ENCODE assay signal across 28 cellular contexts in genomic region chr17:72405662-72406230, GRCh38.
DNase-seq lines count a peak whose midpoint lies in the region; ATAC-seq, FAIRE-seq and TF ChIP-seq lines count a peak whose summit lies in the region.
"Had no signal": no experiment of that assay in that cellular context is flagged by ENCODE, and none has a peak within 500 bp of the region (broad histone marks: within the 10 kb centered on the region; RNA-seq: fewer than 3 reads in every experiment).

No MANE protein-coding gene starts in this region.

- peaks cover 62 to 86% of the 10 kb centered on the region in 2 experiments for H3K4me1 ChIP-seq in HCT116 (ENCODE audit: control insufficient read depth in 1 of 2, insufficient read depth in 2 of 2, low read length in 2 of 2)

- no TSS peak for BruUV-seq in HCT116 (replicated peaks; lab: Mats Ljungman, UMichigan)

- no peak for ATAC-seq in HCT116
- ATAC-seq: left ventricle myocardium superior; natural killer cell; stimulated activated effector memory CD8-positive, alpha-beta T cell treated with anti-CD3 and anti-CD28 coated beads, Interleukin-12 subunit alpha, Interleukin-12 subunit beta, amount 100 ng/mL, for 72 hours had no signal

- no peaks in the 10 kb centered on the region for H3K27me3 Mint-ChIP-seq in type B pancreatic cell
- H3K27me3 Mint-ChIP-seq: activated naive CD8-positive, alpha-beta T cell treated with anti-CD3 and anti-CD28 coated beads for 36 hours; CD4-positive, alpha-beta T cell; central memory CD8-positive, alpha-beta T cell had no signal

- FAIRE-seq in frontal cortex (lab: Jason Lieb, UNC) = no peak
- FAIRE-seq: endothelial cell of umbilical vein, GM12892, islet of Langerhans, TTC549 had no signal

- POLR2A ChIA-PET in HCT116 (lab: Charles Lee) = interaction anchor here (0.6 to 6.0 kb wide), 4 partner anchors 11 to 285 kb away, joined by 5 to 20 read pairs (median 6); partner anchors contain the start of gene SOX9
- POLR2A ChIA-PET in RWPE1 (lab: Yijun Ruan, JAX; ENCODE audit: low non-redundant PET) = no interaction called here

- H3K79me2 ChIP-seq in HCT116 (ENCODE audit: insufficient read depth, low read length) = peaks cover 26% of the 10 kb centered on the region; the same call in 1 of the 2 replicates

- peaks cover 36% of the 10 kb centered on the region for H3K36me3 Mint-ChIP-seq in type B pancreatic cell
- H3K36me3 Mint-ChIP-seq: activated naive CD8-positive, alpha-beta T cell treated with anti-CD3 and anti-CD28 coated beads for 36 hours; natural killer cell had no signal

- H3K9me3 ChIP-seq in HCT116 (ENCODE audit: control insufficient read depth in 1 of 2, insufficient read depth in 1 of 2, low read depth in 1 of 2, low read length in 2 of 2) = no peaks in the 10 kb centered on the region
- H3K9me3 ChIP-seq: ovary, spleen had no signal

- H3K27ac Mint-ChIP-seq in type B pancreatic cell = no peak overlapping the region
- H3K27ac Mint-ChIP-seq: activated naive CD8-positive, alpha-beta T cell treated with anti-CD3 and anti-CD28 coated beads for 36 hours; CD4-positive, alpha-beta T cell; natural killer cell; stimulated activated effector memory CD8-positive, alpha-beta T cell treated with anti-CD3 and anti-CD28 coated beads, Interleukin-12 subunit alpha, Interleukin-12 subunit beta, amount 100 ng/mL, for 72 hours had no signal

- H3K4me2 ChIP-seq in HCT116 (ENCODE audit: low read length) = peak overlapping the region; percentile 77

- H3K4me3 ChIP-seq in HCT116 (replicated peaks in 1 of 2; ENCODE audit: low read depth in 1 of 2, low read length in 2 of 2) = no peak overlapping the region
- H3K4me3 ChIP-seq: ovary, spleen had no signal

- TF ChIP-seq POLR2A in HCT116 (IDR thresholded peaks at IDR 0.05; ENCODE audit: borderline replicate concordance, extremely low read depth, insufficient read depth, insufficient read length) = no peak

- no peak overlapping the region for H3K9ac ChIP-seq in HCT116 (ENCODE audit: low read length)

- no peak for TF ChIP-seq RAD21 in HCT116 (IDR thresholded peaks at IDR 0.05; ENCODE audit: low read depth)

- no peaks in the 10 kb centered on the region for H4K20me1 ChIP-seq in HCT116 (ENCODE audit: insufficient read depth)

- CTCF ChIA-PET in HCT116 (lab: Charles Lee) (no interaction called here), RWPE1 (lab: Yijun Ruan, JAX) (no interaction called here)

- H3K9me3 Mint-ChIP-seq in type B pancreatic cell = no peaks in the 10 kb centered on the region
- H3K9me3 Mint-ChIP-seq: activated naive CD8-positive, alpha-beta T cell treated with anti-CD3 and anti-CD28 coated beads for 36 hours; CD4-positive, alpha-beta T cell had no signal

- no peaks in the 10 kb centered on the region for H3K27me3 ChIP-seq in HCT116 (ENCODE audit: insufficient read depth, low read length)
- H3K27me3 ChIP-seq: ovary, spleen had no signal

- H3K4me3 Mint-ChIP-seq in type B pancreatic cell = peak overlapping the region; percentile 0
- H3K4me3 Mint-ChIP-seq: activated naive CD8-positive, alpha-beta T cell treated with anti-CD3 and anti-CD28 coated beads for 36 hours; CD4-positive, alpha-beta T cell; central memory CD8-positive, alpha-beta T cell; natural killer cell; stimulated activated effector memory CD8-positive, alpha-beta T cell treated with anti-CD3 and anti-CD28 coated beads, Interleukin-12 subunit alpha, Interleukin-12 subunit beta, amount 100 ng/mL, for 72 hours had no signal

- no peaks in the 10 kb centered on the region for H3K9me2 ChIP-seq in HCT116 (ENCODE audit: insufficient read depth)

- RAD21 ChIA-PET in HCT116 (lab: Charles Lee; ENCODE audit: low non-redundant PET in 1 of 2, low total read pairs in 2 of 2, uncharacterized antibody in 2 of 2, unreplicated experiment in 2 of 2) = no interaction called here

- peaks cover 0 to 7% of the 10 kb centered on the region in 2 experiments; a peak in 1 of 4 replicates for H3K36me3 ChIP-seq in HCT116 (ENCODE audit: control insufficient read depth in 1 of 2, insufficient read depth in 2 of 2, low read length in 2 of 2)
- H3K36me3 ChIP-seq: ovary, spleen had no signal

- DNase-seq in HCT116 (ENCODE audit: low read depth, low spot score) (no peak), RWPE1 (ENCODE audit: low spot score) (no peak), epithelial cell of prostate (ENCODE audit: low read depth, low spot score) (no peak), type B pancreatic cell (ENCODE audit: extremely low spot score, unreplicated experiment) (no peak), frontal cortex (ENCODE audit: low spot score in 2 of 2) (no peak), activated gamma-delta T cell (lab: John Stamatoyannopoulos, UW) (no peak), NCI-H345 (lab: John Stamatoyannopoulos, UW) (no peak)
- DNase-seq: activated CD4-positive, alpha-beta T cell treated with anti-CD3 and anti-CD28 coated beads for 1 hour; activated naive CD8-positive, alpha-beta T cell treated with anti-CD3 and anti-CD28 coated beads for 36 hours; activated T-cell treated with anti-CD3 and anti-CD28 coated beads for 4 hours; AML-193; aorta; CD4-positive, alpha-beta T cell; EL; left ventricle myocardium superior; natural killer cell; NCI-H1092; NCI-H187 treated with DMSO at 0.1 percent for 48 hours; NCI-H526 treated with DMSO at 0.1 percent for 48 hours; ovary; spleen; stimulated activated CD4-positive, alpha-beta T cell treated with anti-CD3 and anti-CD28 coated beads, Interleukin-4, amount 100 ng/mL, for 1 hour had no signal

- H2AFZ ChIP-seq in HCT116 (ENCODE audit: low read depth, low read length, poor library complexity, severe bottlenecking) = no peak overlapping the region

- intact Hi-C loops in HCT116 (cut with micrococcal nuclease) = no loop called here

- no peak for TF ChIP-seq CTCF in HCT116 (IDR thresholded peaks at IDR 0.05 in 2 of 3, conservative IDR thresholded peaks at IDR 0.05 in 1 of 3; ENCODE audit: borderline replicate concordance in 1 of 3, insufficient read depth in 1 of 3, low read depth in 2 of 3, low read length in 2 of 3)
- TF ChIP-seq CTCF in RWPE1 (conservative IDR thresholded peaks at IDR 0.05; ENCODE audit: low read depth) = no peak
- TF ChIP-seq CTCF in type B pancreatic cell (conservative IDR thresholded peaks at IDR 0.05) = no peak

- peak overlapping the region; percentile 86; the same call in 1 of the 2 replicates for H3K27ac ChIP-seq in HCT116 (ENCODE audit: low read depth, low read length)
- peak overlapping the region; percentile 82 for H3K27ac ChIP-seq in RWPE1
- H3K27ac ChIP-seq in epithelial cell of prostate = peak overlapping the region; percentile 56
- H3K27ac ChIP-seq: ovary, spleen had no signal

- peaks cover 68% of the 10 kb centered on the region for H3K4me1 Mint-ChIP-seq in type B pancreatic cell (ENCODE audit: unreplicated experiment)
- H3K4me1 Mint-ChIP-seq: activated naive CD8-positive, alpha-beta T cell treated with anti-CD3 and anti-CD28 coated beads for 36 hours; central memory CD8-positive, alpha-beta T cell; natural killer cell; stimulated activated effector memory CD8-positive, alpha-beta T cell treated with anti-CD3 and anti-CD28 coated beads, Interleukin-12 subunit alpha, Interleukin-12 subunit beta, amount 100 ng/mL, for 72 hours had no signal

TF ChIP-seq in HCT116, 20 proteins besides CTCF, POLR2A, EP300 and RAD21:
- TF ChIP-seq EGR1 (IDR thresholded peaks at IDR 0.05; ENCODE audit: low read depth) = no peak
- no peak for TF ChIP-seq JUND (IDR thresholded peaks at IDR 0.05)
- no peak for TF ChIP-seq TCF7L2 (IDR thresholded peaks at IDR 0.05; ENCODE audit: borderline replicate concordance, extremely low read depth, insufficient read depth, insufficient read length)
- no peak for TF ChIP-seq ZFX (IDR thresholded peaks at IDR 0.05)
- no peak for TF ChIP-seq SIN3A (IDR thresholded peaks at IDR 0.05; ENCODE audit: low read depth)
- no peak for TF ChIP-seq SP1 (IDR thresholded peaks at IDR 0.05; ENCODE audit: low read depth)
- no peak for TF ChIP-seq ZBTB33 (IDR thresholded peaks at IDR 0.05; ENCODE audit: extremely low read depth, insufficient replicate concordance, low read length)
- no peak for TF ChIP-seq ELF1 (IDR thresholded peaks at IDR 0.05; ENCODE audit: borderline replicate concordance, low read depth)
- no peak for TF ChIP-seq CEBPB (IDR thresholded peaks at IDR 0.05; ENCODE audit: low read depth)
- TF ChIP-seq CBX3 (IDR thresholded peaks at IDR 0.05; ENCODE audit: low read depth) = no peak
